ENCODE assay signal across 8 cellular contexts in the genomic region with DNA sequence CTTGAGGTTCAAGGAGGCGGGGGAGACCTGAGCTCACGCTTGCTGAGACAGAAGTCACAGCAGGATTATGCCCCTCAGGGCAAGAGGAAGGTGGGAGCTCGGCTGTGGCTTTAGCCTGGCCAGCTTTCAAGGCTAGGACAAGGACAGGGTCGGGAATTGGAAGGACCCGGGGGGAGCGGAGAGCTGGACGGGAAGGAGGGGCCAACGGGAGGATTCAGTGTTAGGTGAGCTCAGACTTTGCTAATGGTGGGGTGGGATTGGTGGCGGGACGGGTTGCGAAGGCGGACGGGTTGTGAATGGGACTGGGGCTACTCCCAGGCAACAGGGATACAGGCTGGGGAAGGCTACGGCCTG. TPM values are rescaled to one million over a fixed set of nuclear protein-coding genes. Genes with fewer than 3 reads are reported as not detected.
DNase-seq lines count a peak whose midpoint lies in the region; ATAC-seq and TF ChIP-seq lines count a peak whose summit lies in the region.

No MANE protein-coding gene starts in this region.

- intact Hi-C loops in sigmoid colon (cut with DNase I): loop anchor here (1.0 to 5.0 kb wide), 2 partner anchors 111 to 198 kb away; partner anchors contain the start of gene KDM5C

- DNase-seq in H7: peak; percentile 81
- DNase-seq in T-helper 17 cell: no peak
- no peak for DNase-seq in foreskin keratinocyte
- DNase-seq in sigmoid colon: no peak
- no peak for DNase-seq in GF-D8 (lab: John Stamatoyannopoulos, UW)
- no peak for DNase-seq in NCI-H82 treated with DMSO at 0.1 percent for 48 hours (lab: John Stamatoyannopoulos, UW; ENCODE audit: unreplicated experiment)
- no peak for DNase-seq in retina

- H3K4me1 Mint-ChIP-seq in T-helper 17 cell: peaks cover 20% of the 10 kb centered on the region

- WGBS in sigmoid colon, 2 donors: 2 to 17% methylated on average over 14 of the region's 14 CpGs

- H3K36me3 ChIP-seq in H7 (replicated peaks; ENCODE audit: control insufficient read depth, insufficient read depth, low read length) (no peaks in the 10 kb centered on the region), sigmoid colon (peaks cover 0 to 3% (median 0%) of the 10 kb centered on the region in 4 donors)

- TF ChIP-seq POLR2A in sigmoid colon (IDR thresholded peaks at IDR 0.05): no peak

- peaks cover 2% of the 10 kb centered on the region for H3K36me3 Mint-ChIP-seq in T-helper 17 cell (ENCODE audit: low read depth)

- H3K9me3 ChIP-seq in T-helper 17 cell (ENCODE audit: control insufficient read depth, low read length, poor library complexity, severe bottlenecking) (no peaks in the 10 kb centered on the region), sigmoid colon (no peaks in the 10 kb centered on the region)

- H3K4me3 ChIP-seq in H7 (ENCODE audit: insufficient read depth, low read depth, low read length) (peak overlapping the region; percentile 48), sigmoid colon (peak overlapping the region; percentile 53 to 62 (median 56))

- no peak for TF ChIP-seq EP300 in sigmoid colon (IDR thresholded peaks at IDR 0.05)

- TF ChIP-seq CTCF in foreskin keratinocyte (conservative IDR thresholded peaks at IDR 0.05): no peak
- TF ChIP-seq CTCF in sigmoid colon (IDR thresholded peaks at IDR 0.05): no peak

- no peak for ATAC-seq in T-helper 17 cell
- ATAC-seq in foreskin keratinocyte: peak; percentile 50
- no peak for ATAC-seq in GM18870 (IDR thresholded peaks at IDR 0.05; ENCODE audit: unreplicated experiment)

- H3K27me3 Mint-ChIP-seq in T-helper 17 cell: no peaks in the 10 kb centered on the region

- no peaks in the 10 kb centered on the region for H3K27me3 ChIP-seq in H7 (ENCODE audit: control insufficient read depth, insufficient read depth, low read length)
- no peaks in the 10 kb centered on the region for H3K27me3 ChIP-seq in foreskin keratinocyte
- no peaks in the 10 kb centered on the region for H3K27me3 ChIP-seq in sigmoid colon

- H3K27ac ChIP-seq in foreskin keratinocyte: no peak overlapping the region
- H3K27ac ChIP-seq in sigmoid colon: peak overlapping the region; percentile 89 to 91 (median 90)

- H3K4me1 ChIP-seq in foreskin keratinocyte (no peaks in the 10 kb centered on the region), sigmoid colon (peaks cover 0 to 19% (median 12%) of the 10 kb centered on the region in 4 donors)

- H3K27ac Mint-ChIP-seq in T-helper 17 cell: peak overlapping the region; percentile 95

- H3K4me3 Mint-ChIP-seq in T-helper 17 cell: peak overlapping the region; percentile 96

RNA-seq across cellular contexts. Expression of gene RIBC1, which starts 0.2 kb away (rescaled TPM):
- total RNA-seq in H7 (2014; rRNA removed; shearing (Covaris generic)): 0.69 and 2.0 TPM in 2 replicates
- 1 to 10 TPM; 1.5 to 1.6 TPM for total RNA-seq in T-helper 17 cell
- 0.35 and 0.58 TPM in 2 replicates for total RNA-seq in foreskin keratinocyte
- 0.56 and 0.61 TPM in 2 replicates for polyA plus RNA-seq in foreskin keratinocyte
- total RNA-seq in sigmoid colon: under 1 TPM in 3 of 4 donors, not detected in 1; 0.36 to 0.82 (median 0.54) TPM
- under 1 TPM; 0.60 to 0.92 (median 0.73) TPM for polyA plus RNA-seq in sigmoid colon

RNA-seq across cellular contexts. Expression of gene SMC1A, which starts 0.4 kb away (rescaled TPM):
- 28.3 and 30.6 TPM in 2 replicates for total RNA-seq in H7 (2014; rRNA removed; shearing (Covaris generic))
- 10 to 100 TPM; 43.4 to 47.6 TPM for total RNA-seq in T-helper 17 cell
- total RNA-seq in foreskin keratinocyte: 53.8 and 69.8 TPM in 2 replicates
- 8.5 and 11.4 TPM in 2 replicates for polyA plus RNA-seq in foreskin keratinocyte
- total RNA-seq in sigmoid colon: 10 to 100 TPM; 27.8 to 45.7 (median 35.5) TPM
- 10 to 100 TPM in 1 of 3 donors, 1 to 10 TPM in 2; 4.2 to 19.9 (median 7.9) TPM for polyA plus RNA-seq in sigmoid colon

RNA-seq across cellular contexts. Expression of gene HSD17B10, which starts 11.3 kb away (rescaled TPM):
- 109 and 156 TPM in 2 replicates for total RNA-seq in H7 (2014; rRNA removed; shearing (Covaris generic))
- total RNA-seq in T-helper 17 cell (10 to 100 TPM; 41.0 to 43.4 TPM), foreskin keratinocyte (111 and 113 TPM in 2 replicates), sigmoid colon (10 to 100 TPM; 44.6 to 67.4 (median 63.4) TPM)
- polyA plus RNA-seq in foreskin keratinocyte (161 and 172 TPM in 2 replicates), sigmoid colon (100 to 1,000 TPM in 1 of 3 donors, 10 to 100 TPM in 2; 73.8 to 102 (median 81.1) TPM)
